In genomic region chr4:81566076-81566663, GRCh38 we compare ENCODE assay signal across 14 cellular contexts.
A peak's percentile ranks its signal among the peaks of the same experiment; 100 is the strongest.
DNase-seq lines count a peak whose midpoint lies in the region; ATAC-seq, FAIRE-seq and TF ChIP-seq lines count a peak whose summit lies in the region.
"Had no signal": no experiment of that assay in that cellular context is flagged by ENCODE, and none has a peak within 500 bp of the region (broad histone marks: within the 10 kb centered on the region; RNA-seq: fewer than 3 reads in every experiment).

No MANE protein-coding gene starts in this region.

- H3K9ac ChIP-seq in liver (ENCODE audit: low read depth in 1 of 2, low read length in 2 of 2) (peak overlapping the region; percentile 82 to 85), HepG2 (ENCODE audit: insufficient read depth, low read depth, low read length) (no peak overlapping the region), parathyroid adenoma (no peak overlapping the region)

- CTCF ChIA-PET in HepG2 (lab: Yijun Ruan, JAX; ENCODE audit: low intra/inter-chr PET ratio, low total read pairs) = no interaction called here

- H3K9me3 ChIP-seq in liver (ENCODE audit: control insufficient read depth in 4 of 4, low read length in 3 of 4) = no peaks in the 10 kb centered on the region
- no peaks in the 10 kb centered on the region for H3K9me3 ChIP-seq in HepG2 (ENCODE audit: low read length)
- no peaks in the 10 kb centered on the region for H3K9me3 ChIP-seq in left ventricle myocardium inferior (replicated peaks)
- H3K9me3 ChIP-seq in parathyroid adenoma (ENCODE audit: control insufficient read depth, low read length) = no peaks in the 10 kb centered on the region
- H3K9me3 ChIP-seq: A549 had no signal

- no TSS peak for BruUV-seq in HepG2 (replicated peaks; lab: Mats Ljungman, UMichigan)

- H3K4me1 ChIP-seq in liver (ENCODE audit: control insufficient read depth in 4 of 4, insufficient read depth in 4 of 4, low read length in 3 of 4) (peaks cover 2 to 22% (median 14%) of the 10 kb centered on the region in 4 donors), HepG2 (ENCODE audit: insufficient read depth, low read length) (no peaks in the 10 kb centered on the region), left ventricle myocardium inferior (peaks cover 21% of the 10 kb centered on the region), parathyroid adenoma (no peaks in the 10 kb centered on the region)
- H3K4me1 ChIP-seq: A549 had no signal

- H3K27me3 ChIP-seq in liver (ENCODE audit: control insufficient read depth in 4 of 4, insufficient read depth in 4 of 4, low read length in 3 of 4) (no peaks in the 10 kb centered on the region), HepG2 (ENCODE audit: control insufficient read depth in 1 of 2, insufficient read depth in 2 of 2, low read length in 2 of 2) (no peaks in the 10 kb centered on the region), left ventricle myocardium inferior (ENCODE audit: low read depth) (no peaks in the 10 kb centered on the region), parathyroid adenoma (ENCODE audit: control insufficient read depth, insufficient read depth, low read length) (no peaks in the 10 kb centered on the region)
- H3K27me3 ChIP-seq: cardiac muscle cell had no signal

- H2AFZ ChIP-seq in HepG2 (ENCODE audit: low read length) (no peak overlapping the region), parathyroid adenoma (peak overlapping the region; percentile 57)

- no peak for FAIRE-seq in HepG2 (lab: Jason Lieb, UNC)
- FAIRE-seq: A549, GM18507 had no signal

- in situ Hi-C loops in HepG2 (cut with HindIII; ENCODE audit: extremely low pct_ligation_motif_present, low pct_unique_long_range_greater_than_20kb) = no loop called here

- no peak for TF ChIP-seq POLR2A in HepG2 (IDR thresholded peaks at IDR 0.05; ENCODE audit: insufficient read depth in 1 of 2, low read depth in 2 of 2, low read length in 2 of 2)

- no peak for TF ChIP-seq CTCF in liver (IDR thresholded peaks at IDR 0.05; ENCODE audit: low read depth, low read length, missing input control)
- TF ChIP-seq CTCF in HepG2 (CRISPR knock-in tag; IDR thresholded peaks at IDR 0.05) = no peak
- TF ChIP-seq CTCF in left ventricle myocardium inferior (IDR thresholded peaks at IDR 0.05; ENCODE audit: borderline replicate concordance) = no peak
- TF ChIP-seq CTCF in parathyroid adenoma (IDR thresholded peaks at IDR 0.05) = no peak

- TF ChIP-seq EP300 in HepG2 (IDR thresholded peaks at IDR 0.05; ENCODE audit: low read depth in 2 of 2, low read length in 2 of 2) (no peak), HepG2 (CRISPR knock-in tag; IDR thresholded peaks at IDR 0.05; ENCODE audit: borderline replicate concordance) (no peak)

- WGBS in liver = 13% methylated on average over 5 of the region's 5 CpGs
- WGBS in HepG2 (ENCODE audit: low lambda C conversion rate) = 2% methylated on average over 5 of the region's 5 CpGs

- DNase-seq in HepG2 (ENCODE audit: low spot score) (no peak), left ventricle myocardium inferior (no peak), hepatic stellate cell (ENCODE audit: low spot score) (no peak)
- no peak for DNase-seq in activated CD4-positive, alpha-beta T cell treated with anti-CD3 and anti-CD28 coated beads for 4 hours
- DNase-seq: DMS79 treated with DMSO at 0.1 percent for 48 hours; stimulated activated CD4-positive, alpha-beta T cell treated with anti-CD3 and anti-CD28 coated beads, Interleukin-4, amount 100 ng/mL, for 24 hours had no signal

- POLR2A ChIA-PET in HepG2 (lab: Yijun Ruan, JAX) = no interaction called here

- no peaks in the 10 kb centered on the region for H4K20me1 ChIP-seq in HepG2 (ENCODE audit: insufficient read depth, low read length)

- H3K79me2 ChIP-seq in HepG2 (ENCODE audit: insufficient read depth, low read length) (no peaks in the 10 kb centered on the region), parathyroid adenoma (no peaks in the 10 kb centered on the region)

- H3K4me2 ChIP-seq in HepG2 (ENCODE audit: low read depth, low read length) = no peak overlapping the region
- H3K4me2 ChIP-seq in parathyroid adenoma (ENCODE audit: low read length) = peak overlapping the region; percentile 12

- H3K4me3 ChIP-seq in liver (ENCODE audit: low read depth in 1 of 3, low read length in 3 of 3) (peak overlapping the region; percentile 1 to 59 (median 40)), HepG2 (replicated peaks in 1 of 3; ENCODE audit: insufficient read depth in 1 of 3, low read depth in 2 of 3, low read length in 3 of 3) (no peak overlapping the region), left ventricle myocardium inferior (peak overlapping the region; percentile 56), parathyroid adenoma (ENCODE audit: low read depth, low read length) (no peak overlapping the region)
- H3K4me3 ChIP-seq: A549, cardiac muscle cell had no signal

- no peaks in the 10 kb centered on the region for H3K36me3 ChIP-seq in liver (ENCODE audit: control insufficient read depth in 4 of 4, insufficient read depth in 3 of 4, low read depth in 1 of 4, low read length in 3 of 4)
- H3K36me3 ChIP-seq in HepG2 (replicated peaks in 1 of 2; ENCODE audit: control insufficient read depth in 1 of 2, insufficient read depth in 2 of 2, low read length in 2 of 2) = no peaks in the 10 kb centered on the region
- H3K36me3 ChIP-seq in left ventricle myocardium inferior = no peaks in the 10 kb centered on the region
- no peaks in the 10 kb centered on the region for H3K36me3 ChIP-seq in parathyroid adenoma (ENCODE audit: control insufficient read depth, insufficient read depth, low read length)
- H3K36me3 ChIP-seq: cardiac muscle cell had no signal

- intact Hi-C loops in HepG2 (cut with micrococcal nuclease; ENCODE audit: unreplicated experiment) = no loop called here
- intact Hi-C loops in left ventricle myocardium inferior (cut with micrococcal nuclease) = no loop called here

- TF ChIP-seq RAD21 in liver (IDR thresholded peaks at IDR 0.05) (peak; percentile 69 to 77), HepG2 (CRISPR knock-in tag; IDR thresholded peaks at IDR 0.05) (no peak)

- no peak for ATAC-seq in HepG2
- no peak for ATAC-seq in HG02759 (IDR thresholded peaks at IDR 0.05; ENCODE audit: unreplicated experiment)
- ATAC-seq in HG03139 (IDR thresholded peaks at IDR 0.05; ENCODE audit: unreplicated experiment) = no peak
- ATAC-seq: A549; natural killer cell treated with Interleukin-12 subunit alpha and Interleukin-12 subunit beta and Interleukin-15 and Interleukin-18, amount 100 ng/mL, for 72 hours had no signal

- H3K27ac ChIP-seq in liver (ENCODE audit: low read depth in 1 of 2, low read length in 2 of 2) = peak overlapping the region; percentile 94 to 98
- no peak overlapping the region for H3K27ac ChIP-seq in HepG2 (ENCODE audit: extremely low read length, insufficient read depth, low read length)
- H3K27ac ChIP-seq in left ventricle myocardium inferior (replicated peaks) = peak overlapping the region; percentile 88
- peak overlapping the region; percentile 47 for H3K27ac ChIP-seq in parathyroid adenoma
- H3K27ac ChIP-seq: A549, cardiac muscle cell had no signal

TF ChIP-seq in liver, 16 proteins besides CTCF, POLR2A, EP300 and RAD21 (continues in another document):
- TF ChIP-seq ATF3 (IDR thresholded peaks at IDR 0.05) (peak; percentile 81), JUND (IDR thresholded peaks at IDR 0.05) (peak; percentile 82 to 88), GABPA (IDR thresholded peaks at IDR 0.05 in 1 of 2, conservative IDR thresholded peaks at IDR 0.05 in 1 of 2) (peak in 1 of 2 donors; percentile 69), EGR1 (IDR thresholded peaks at IDR 0.05; ENCODE audit: low read depth in 2 of 2) (peak; percentile 69 to 91), NR2F2 (IDR thresholded peaks at IDR 0.05) (peak; percentile 77), RXRA (IDR thresholded peaks at IDR 0.05) (peak; percentile 80 to 84)

TF ChIP-seq in HepG2, 621 proteins besides CTCF, POLR2A, EP300 and RAD21 (continues in another document):
- TF ChIP-seq CEBPZ (IDR thresholded peaks at IDR 0.05; ENCODE audit: low read length) (no peak), MNT (IDR thresholded peaks at IDR 0.05) (no peak), ZSCAN21 (CRISPR knock-in tag; IDR thresholded peaks at IDR 0.05; ENCODE audit: borderline replicate concordance) (no peak)

Comparison
In these comparisons a context has a peak if more than half of its experiments do, and no peak if none do; other contexts are left out.
1. H3K4me3 ChIP-seq: peak in liver (3 of 3) and left ventricle myocardium inferior (single experiment); none in HepG2 (0 of 3) and parathyroid adenoma (single experiment).
2. H3K9ac ChIP-seq: peak in liver (2 of 2); none in HepG2 (single experiment) and parathyroid adenoma (single experiment).